Comparison of ENCODE assay signal across 1 cellular context in the genomic region with DNA sequence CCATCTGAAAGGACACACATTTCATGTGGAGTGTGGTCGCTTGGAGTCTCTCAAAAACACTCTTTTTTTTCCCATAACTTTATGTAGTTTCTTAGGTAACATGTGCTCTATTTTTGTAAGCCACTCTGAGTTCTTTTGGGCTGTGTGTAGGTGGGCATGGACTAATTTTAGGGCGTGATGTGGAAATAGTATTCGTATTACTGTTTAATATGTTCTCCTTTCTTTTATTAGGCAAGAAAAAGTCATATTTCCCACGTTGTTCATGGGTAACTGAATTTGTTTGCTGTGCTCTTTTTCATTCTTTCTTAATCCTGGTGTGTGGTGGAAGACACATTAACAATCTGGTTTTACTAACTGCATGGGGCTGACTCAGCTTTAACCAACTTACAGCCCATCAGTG.
TF ChIP-seq lines count a peak whose summit lies in the region.

No MANE protein-coding gene starts in this region.

TF ChIP-seq in GM23338, 12 proteins besides CTCF, POLR2A, EP300 and RAD21 (continued from another document):
- TF ChIP-seq, protein P1, sequence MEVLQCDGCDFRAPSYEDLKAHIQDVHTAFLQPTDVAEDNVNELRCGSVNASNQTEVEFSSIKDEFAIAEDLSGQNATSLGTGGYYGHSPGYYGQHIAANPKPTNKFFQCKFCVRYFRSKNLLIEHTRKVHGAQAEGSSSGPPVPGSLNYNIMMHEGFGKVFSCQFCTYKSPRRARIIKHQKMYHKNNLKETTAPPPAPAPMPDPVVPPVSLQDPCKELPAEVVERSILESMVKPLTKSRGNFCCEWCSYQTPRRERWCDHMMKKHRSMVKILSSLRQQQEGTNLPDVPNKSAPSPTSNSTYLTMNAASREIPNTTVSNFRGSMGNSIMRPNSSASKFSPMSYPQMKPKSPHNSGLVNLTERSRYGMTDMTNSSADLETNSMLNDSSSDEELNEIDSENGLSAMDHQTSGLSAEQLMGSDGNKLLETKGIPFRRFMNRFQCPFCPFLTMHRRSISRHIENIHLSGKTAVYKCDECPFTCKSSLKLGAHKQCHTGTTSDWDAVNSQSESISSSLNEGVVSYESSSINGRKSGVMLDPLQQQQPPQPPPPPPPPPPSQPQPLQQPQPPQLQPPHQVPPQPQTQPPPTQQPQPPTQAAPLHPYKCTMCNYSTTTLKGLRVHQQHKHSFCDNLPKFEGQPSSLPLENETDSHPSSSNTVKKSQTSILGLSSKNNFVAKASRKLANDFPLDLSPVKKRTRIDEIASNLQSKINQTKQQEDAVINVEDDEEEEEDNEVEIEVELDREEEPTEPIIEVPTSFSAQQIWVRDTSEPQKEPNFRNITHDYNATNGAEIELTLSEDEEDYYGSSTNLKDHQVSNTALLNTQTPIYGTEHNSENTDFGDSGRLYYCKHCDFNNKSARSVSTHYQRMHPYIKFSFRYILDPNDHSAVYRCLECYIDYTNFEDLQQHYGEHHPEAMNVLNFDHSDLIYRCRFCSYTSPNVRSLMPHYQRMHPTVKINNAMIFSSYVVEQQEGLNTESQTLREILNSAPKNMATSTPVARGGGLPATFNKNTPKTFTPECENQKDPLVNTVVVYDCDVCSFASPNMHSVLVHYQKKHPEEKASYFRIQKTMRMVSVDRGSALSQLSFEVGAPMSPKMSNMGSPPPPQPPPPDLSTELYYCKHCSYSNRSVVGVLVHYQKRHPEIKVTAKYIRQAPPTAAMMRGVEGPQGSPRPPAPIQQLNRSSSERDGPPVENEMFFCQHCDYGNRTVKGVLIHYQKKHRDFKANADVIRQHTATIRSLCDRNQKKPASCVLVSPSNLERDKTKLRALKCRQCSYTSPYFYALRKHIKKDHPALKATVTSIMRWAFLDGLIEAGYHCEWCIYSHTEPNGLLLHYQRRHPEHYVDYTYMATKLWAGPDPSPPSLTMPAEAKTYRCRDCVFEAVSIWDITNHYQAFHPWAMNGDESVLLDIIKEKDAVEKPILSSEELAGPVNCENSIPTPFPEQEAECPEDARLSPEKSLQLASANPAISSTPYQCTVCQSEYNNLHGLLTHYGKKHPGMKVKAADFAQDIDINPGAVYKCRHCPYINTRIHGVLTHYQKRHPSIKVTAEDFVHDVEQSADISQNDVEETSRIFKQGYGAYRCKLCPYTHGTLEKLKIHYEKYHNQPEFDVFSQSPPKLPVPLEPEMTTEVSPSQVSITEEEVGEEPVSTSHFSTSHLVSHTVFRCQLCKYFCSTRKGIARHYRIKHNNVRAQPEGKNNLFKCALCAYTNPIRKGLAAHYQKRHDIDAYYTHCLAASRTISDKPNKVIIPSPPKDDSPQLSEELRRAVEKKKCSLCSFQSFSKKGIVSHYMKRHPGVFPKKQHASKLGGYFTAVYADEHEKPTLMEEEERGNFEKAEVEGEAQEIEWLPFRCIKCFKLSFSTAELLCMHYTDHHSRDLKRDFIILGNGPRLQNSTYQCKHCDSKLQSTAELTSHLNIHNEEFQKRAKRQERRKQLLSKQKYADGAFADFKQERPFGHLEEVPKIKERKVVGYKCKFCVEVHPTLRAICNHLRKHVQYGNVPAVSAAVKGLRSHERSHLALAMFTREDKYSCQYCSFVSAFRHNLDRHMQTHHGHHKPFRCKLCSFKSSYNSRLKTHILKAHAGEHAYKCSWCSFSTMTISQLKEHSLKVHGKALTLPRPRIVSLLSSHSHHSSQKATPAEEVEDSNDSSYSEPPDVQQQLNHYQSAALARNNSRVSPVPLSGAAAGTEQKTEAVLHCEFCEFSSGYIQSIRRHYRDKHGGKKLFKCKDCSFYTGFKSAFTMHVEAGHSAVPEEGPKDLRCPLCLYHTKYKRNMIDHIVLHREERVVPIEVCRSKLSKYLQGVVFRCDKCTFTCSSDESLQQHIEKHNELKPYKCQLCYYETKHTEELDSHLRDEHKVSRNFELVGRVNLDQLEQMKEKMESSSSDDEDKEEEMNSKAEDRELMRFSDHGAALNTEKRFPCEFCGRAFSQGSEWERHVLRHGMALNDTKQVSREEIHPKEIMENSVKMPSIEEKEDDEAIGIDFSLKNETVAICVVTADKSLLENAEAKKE (CRISPR knock-in tag; IDR thresholded peaks at IDR 0.05), result no peak
- TF ChIP-seq JUNB (IDR thresholded peaks at IDR 0.05; ENCODE audit: unreplicated experiment), result no peak
- no peak for TF ChIP-seq NANOG (IDR thresholded peaks at IDR 0.05; ENCODE audit: borderline replicate concordance)
